ENCODE assay signal across 1 cellular context in the genomic region with DNA sequence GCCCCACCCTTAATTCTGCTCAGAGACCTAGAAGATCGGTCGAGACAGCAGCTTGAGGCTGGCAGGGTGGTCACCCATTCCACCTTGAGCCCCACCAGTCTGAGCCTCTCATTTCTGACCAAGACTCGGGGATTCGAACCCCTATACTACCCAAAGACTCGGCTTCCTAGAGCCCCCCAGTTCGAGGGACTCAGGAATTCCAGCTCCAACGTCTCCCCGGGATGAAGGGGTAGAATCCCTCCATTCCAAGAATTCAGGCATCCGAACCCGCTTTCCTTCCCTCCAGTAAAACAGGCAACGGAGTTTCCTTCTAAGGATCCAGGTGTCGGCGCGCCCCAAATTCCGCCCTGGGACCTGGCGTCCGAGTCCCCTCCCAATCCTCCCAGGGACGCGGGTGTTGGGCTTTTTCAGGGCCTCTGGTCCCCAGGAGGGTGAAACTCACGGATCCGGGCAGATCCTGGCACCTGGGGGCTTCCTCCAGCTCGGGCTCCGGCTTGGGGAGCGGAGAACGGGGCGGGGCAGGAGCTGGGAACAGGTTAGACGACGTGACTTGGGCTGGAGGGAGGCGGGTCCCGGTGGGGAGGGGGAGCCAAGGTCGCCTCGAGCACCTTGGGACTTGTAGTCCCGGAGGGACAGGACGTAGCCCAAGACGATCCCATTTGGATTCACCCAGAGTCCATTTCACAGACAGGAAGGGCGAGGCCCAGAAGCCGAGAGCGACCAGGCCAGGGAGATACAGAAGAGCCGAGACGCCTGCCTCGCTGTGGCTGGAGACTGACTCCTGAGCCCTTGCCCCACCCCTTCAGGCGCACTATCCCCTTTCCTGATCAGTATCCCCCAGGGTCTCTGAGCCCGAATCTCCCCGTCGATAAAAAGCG.
TF ChIP-seq lines count a peak whose summit lies in the region.

A gene with protein sequence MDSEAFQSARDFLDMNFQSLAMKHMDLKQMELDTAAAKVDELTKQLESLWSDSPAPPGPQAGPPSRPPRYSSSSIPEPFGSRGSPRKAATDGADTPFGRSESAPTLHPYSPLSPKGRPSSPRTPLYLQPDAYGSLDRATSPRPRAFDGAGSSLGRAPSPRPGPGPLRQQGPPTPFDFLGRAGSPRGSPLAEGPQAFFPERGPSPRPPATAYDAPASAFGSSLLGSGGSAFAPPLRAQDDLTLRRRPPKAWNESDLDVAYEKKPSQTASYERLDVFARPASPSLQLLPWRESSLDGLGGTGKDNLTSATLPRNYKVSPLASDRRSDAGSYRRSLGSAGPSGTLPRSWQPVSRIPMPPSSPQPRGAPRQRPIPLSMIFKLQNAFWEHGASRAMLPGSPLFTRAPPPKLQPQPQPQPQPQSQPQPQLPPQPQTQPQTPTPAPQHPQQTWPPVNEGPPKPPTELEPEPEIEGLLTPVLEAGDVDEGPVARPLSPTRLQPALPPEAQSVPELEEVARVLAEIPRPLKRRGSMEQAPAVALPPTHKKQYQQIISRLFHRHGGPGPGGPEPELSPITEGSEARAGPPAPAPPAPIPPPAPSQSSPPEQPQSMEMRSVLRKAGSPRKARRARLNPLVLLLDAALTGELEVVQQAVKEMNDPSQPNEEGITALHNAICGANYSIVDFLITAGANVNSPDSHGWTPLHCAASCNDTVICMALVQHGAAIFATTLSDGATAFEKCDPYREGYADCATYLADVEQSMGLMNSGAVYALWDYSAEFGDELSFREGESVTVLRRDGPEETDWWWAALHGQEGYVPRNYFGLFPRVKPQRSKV (minus strand): TSS at position 513 of the 878 bp plus-strand sequence. CDS start 6,751 bp downstream, outside the sequence.

TF ChIP-seq in HepG2, 621 proteins besides CTCF, POLR2A, EP300 and RAD21 (continued from another document):
- TF ChIP-seq CREB1 (IDR thresholded peaks at IDR 0.05): no peak
- TF ChIP-seq CREB1 (CRISPR knock-in tag; IDR thresholded peaks at IDR 0.05): 0 out of 2 replicates have a peak, but pooled peaks have one; percentile 8
- TF ChIP-seq, protein P1, sequence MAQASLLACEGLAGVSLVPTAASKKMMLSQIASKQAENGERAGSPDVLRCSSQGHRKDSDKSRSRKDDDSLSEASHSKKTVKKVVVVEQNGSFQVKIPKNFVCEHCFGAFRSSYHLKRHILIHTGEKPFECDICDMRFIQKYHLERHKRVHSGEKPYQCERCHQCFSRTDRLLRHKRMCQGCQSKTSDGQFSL (CRISPR knock-in tag; IDR thresholded peaks at IDR 0.05): peak; percentile 62; the same call in 1 of the 2 replicates
- no peak for TF ChIP-seq NR2C2 (CRISPR knock-in tag; IDR thresholded peaks at IDR 0.05; ENCODE audit: borderline replicate concordance)
- TF ChIP-seq TGIF2 (CRISPR knock-in tag; IDR thresholded peaks at IDR 0.05): peak; percentile 8; the same call in 1 of the 2 replicates
- peak; percentile 88; the same call in 1 of the 2 replicates for TF ChIP-seq ZNF121 (CRISPR knock-in tag; IDR thresholded peaks at IDR 0.05)
- TF ChIP-seq HCFC1 (IDR thresholded peaks at IDR 0.05; ENCODE audit: low read depth, low read length): peak; percentile 57; the same call in 1 of the 2 replicates
- TF ChIP-seq NRL (CRISPR knock-in tag; IDR thresholded peaks at IDR 0.05; ENCODE audit: borderline replicate concordance): no peak
- peak; percentile 51; the same call in 1 of the 2 replicates for TF ChIP-seq PITX1 (CRISPR knock-in tag; IDR thresholded peaks at IDR 0.05)
- TF ChIP-seq ZBTB21 (CRISPR knock-in tag; IDR thresholded peaks at IDR 0.05): no peak
- TF ChIP-seq, protein P2, sequence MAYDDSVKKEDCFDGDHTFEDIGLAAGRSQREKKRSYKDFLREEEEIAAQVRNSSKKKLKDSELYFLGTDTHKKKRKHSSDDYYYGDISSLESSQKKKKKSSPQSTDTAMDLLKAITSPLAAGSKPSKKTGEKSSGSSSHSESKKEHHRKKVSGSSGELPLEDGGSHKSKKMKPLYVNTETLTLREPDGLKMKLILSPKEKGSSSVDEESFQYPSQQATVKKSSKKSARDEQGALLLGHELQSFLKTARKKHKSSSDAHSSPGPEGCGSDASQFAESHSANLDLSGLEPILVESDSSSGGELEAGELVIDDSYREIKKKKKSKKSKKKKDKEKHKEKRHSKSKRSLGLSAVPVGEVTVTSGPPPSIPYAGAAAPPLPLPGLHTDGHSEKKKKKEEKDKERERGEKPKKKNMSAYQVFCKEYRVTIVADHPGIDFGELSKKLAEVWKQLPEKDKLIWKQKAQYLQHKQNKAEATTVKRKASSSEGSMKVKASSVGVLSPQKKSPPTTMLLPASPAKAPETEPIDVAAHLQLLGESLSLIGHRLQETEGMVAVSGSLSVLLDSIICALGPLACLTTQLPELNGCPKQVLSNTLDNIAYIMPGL (CRISPR knock-in tag; IDR thresholded peaks at IDR 0.05; ENCODE audit: borderline replicate concordance in 1 of 2, low read depth in 1 of 2): peak in 1 of 2 experiments; percentile 77
- TF ChIP-seq, protein P3, sequence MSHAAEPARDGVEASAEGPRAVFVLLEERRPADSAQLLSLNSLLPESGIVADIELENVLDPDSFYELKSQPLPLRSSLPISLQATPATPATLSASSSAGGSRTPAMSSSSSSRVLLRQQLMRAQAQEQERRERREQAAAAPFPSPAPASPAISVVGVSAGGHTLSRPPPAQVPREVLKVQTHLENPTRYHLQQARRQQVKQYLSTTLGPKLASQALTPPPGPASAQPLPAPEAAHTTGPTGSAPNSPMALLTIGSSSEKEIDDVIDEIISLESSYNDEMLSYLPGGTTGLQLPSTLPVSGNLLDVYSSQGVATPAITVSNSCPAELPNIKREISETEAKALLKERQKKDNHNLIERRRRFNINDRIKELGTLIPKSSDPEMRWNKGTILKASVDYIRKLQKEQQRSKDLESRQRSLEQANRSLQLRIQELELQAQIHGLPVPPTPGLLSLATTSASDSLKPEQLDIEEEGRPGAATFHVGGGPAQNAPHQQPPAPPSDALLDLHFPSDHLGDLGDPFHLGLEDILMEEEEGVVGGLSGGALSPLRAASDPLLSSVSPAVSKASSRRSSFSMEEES (CRISPR knock-in tag; IDR thresholded peaks at IDR 0.05): no peak; the same call in 1 of the 2 replicates
- TF ChIP-seq, protein P4, sequence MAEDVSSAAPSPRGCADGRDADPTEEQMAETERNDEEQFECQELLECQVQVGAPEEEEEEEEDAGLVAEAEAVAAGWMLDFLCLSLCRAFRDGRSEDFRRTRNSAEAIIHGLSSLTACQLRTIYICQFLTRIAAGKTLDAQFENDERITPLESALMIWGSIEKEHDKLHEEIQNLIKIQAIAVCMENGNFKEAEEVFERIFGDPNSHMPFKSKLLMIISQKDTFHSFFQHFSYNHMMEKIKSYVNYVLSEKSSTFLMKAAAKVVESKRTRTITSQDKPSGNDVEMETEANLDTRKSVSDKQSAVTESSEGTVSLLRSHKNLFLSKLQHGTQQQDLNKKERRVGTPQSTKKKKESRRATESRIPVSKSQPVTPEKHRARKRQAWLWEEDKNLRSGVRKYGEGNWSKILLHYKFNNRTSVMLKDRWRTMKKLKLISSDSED (CRISPR knock-in tag; IDR thresholded peaks at IDR 0.05): no peak
- no peak for TF ChIP-seq GLI4 (CRISPR knock-in tag; IDR thresholded peaks at IDR 0.05; ENCODE audit: borderline replicate concordance)
- TF ChIP-seq, protein P5, sequence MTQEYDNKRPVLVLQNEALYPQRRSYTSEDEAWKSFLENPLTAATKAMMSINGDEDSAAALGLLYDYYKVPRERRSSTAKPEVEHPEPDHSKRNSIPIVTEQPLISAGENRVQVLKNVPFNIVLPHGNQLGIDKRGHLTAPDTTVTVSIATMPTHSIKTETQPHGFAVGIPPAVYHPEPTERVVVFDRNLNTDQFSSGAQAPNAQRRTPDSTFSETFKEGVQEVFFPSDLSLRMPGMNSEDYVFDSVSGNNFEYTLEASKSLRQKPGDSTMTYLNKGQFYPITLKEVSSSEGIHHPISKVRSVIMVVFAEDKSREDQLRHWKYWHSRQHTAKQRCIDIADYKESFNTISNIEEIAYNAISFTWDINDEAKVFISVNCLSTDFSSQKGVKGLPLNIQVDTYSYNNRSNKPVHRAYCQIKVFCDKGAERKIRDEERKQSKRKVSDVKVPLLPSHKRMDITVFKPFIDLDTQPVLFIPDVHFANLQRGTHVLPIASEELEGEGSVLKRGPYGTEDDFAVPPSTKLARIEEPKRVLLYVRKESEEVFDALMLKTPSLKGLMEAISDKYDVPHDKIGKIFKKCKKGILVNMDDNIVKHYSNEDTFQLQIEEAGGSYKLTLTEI (CRISPR knock-in tag; conservative IDR thresholded peaks at IDR 0.05): no peak
- TF ChIP-seq SMAD1 (CRISPR knock-in tag; IDR thresholded peaks at IDR 0.05; ENCODE audit: borderline replicate concordance, low read depth): peak; percentile 30; the same call in 1 of the 2 replicates
- no peak for TF ChIP-seq ZBTB7B (CRISPR knock-in tag; IDR thresholded peaks at IDR 0.05)
- TF ChIP-seq, protein P6, sequence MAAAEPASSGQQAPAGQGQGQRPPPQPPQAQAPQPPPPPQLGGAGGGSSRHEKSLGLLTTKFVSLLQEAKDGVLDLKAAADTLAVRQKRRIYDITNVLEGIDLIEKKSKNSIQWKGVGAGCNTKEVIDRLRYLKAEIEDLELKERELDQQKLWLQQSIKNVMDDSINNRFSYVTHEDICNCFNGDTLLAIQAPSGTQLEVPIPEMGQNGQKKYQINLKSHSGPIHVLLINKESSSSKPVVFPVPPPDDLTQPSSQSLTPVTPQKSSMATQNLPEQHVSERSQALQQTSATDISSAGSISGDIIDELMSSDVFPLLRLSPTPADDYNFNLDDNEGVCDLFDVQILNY (CRISPR knock-in tag; conservative IDR thresholded peaks at IDR 0.05): no peak
- TF ChIP-seq SETDB1 (CRISPR knock-in tag; IDR thresholded peaks at IDR 0.05; ENCODE audit: borderline replicate concordance): no peak
- no peak; the same call in 1 of the 2 replicates for TF ChIP-seq ZFP36L1 (CRISPR knock-in tag; IDR thresholded peaks at IDR 0.05)
- TF ChIP-seq NFATC3 (CRISPR knock-in tag; IDR thresholded peaks at IDR 0.05): no peak
- TF ChIP-seq, protein P7, sequence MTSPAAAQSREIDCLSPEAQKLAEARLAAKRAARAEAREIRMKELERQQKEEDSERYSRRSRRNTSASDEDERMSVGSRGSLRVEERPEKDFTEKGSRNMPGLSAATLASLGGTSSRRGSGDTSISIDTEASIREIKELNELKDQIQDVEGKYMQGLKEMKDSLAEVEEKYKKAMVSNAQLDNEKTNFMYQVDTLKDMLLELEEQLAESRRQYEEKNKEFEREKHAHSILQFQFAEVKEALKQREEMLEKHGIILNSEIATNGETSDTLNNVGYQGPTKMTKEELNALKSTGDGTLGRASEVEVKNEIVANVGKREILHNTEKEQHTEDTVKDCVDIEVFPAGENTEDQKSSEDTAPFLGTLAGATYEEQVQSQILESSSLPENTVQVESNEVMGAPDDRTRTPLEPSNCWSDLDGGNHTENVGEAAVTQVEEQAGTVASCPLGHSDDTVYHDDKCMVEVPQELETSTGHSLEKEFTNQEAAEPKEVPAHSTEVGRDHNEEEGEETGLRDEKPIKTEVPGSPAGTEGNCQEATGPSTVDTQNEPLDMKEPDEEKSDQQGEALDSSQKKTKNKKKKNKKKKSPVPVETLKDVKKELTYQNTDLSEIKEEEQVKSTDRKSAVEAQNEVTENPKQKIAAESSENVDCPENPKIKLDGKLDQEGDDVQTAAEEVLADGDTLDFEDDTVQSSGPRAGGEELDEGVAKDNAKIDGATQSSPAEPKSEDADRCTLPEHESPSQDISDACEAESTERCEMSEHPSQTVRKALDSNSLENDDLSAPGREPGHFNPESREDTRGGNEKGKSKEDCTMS (CRISPR knock-in tag; conservative IDR thresholded peaks at IDR 0.05): no peak
- 0 out of 2 replicates have a peak, but pooled peaks have one; percentile 27 for TF ChIP-seq BHLHE40 (IDR thresholded peaks at IDR 0.05; ENCODE audit: low read length)
- TF ChIP-seq, protein P8, sequence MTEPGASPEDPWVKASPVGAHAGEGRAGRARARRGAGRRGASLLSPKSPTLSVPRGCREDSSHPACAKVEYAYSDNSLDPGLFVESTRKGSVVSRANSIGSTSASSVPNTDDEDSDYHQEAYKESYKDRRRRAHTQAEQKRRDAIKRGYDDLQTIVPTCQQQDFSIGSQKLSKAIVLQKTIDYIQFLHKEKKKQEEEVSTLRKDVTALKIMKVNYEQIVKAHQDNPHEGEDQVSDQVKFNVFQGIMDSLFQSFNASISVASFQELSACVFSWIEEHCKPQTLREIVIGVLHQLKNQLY (CRISPR knock-in tag; IDR thresholded peaks at IDR 0.05): no peak
- TF ChIP-seq, protein P9, sequence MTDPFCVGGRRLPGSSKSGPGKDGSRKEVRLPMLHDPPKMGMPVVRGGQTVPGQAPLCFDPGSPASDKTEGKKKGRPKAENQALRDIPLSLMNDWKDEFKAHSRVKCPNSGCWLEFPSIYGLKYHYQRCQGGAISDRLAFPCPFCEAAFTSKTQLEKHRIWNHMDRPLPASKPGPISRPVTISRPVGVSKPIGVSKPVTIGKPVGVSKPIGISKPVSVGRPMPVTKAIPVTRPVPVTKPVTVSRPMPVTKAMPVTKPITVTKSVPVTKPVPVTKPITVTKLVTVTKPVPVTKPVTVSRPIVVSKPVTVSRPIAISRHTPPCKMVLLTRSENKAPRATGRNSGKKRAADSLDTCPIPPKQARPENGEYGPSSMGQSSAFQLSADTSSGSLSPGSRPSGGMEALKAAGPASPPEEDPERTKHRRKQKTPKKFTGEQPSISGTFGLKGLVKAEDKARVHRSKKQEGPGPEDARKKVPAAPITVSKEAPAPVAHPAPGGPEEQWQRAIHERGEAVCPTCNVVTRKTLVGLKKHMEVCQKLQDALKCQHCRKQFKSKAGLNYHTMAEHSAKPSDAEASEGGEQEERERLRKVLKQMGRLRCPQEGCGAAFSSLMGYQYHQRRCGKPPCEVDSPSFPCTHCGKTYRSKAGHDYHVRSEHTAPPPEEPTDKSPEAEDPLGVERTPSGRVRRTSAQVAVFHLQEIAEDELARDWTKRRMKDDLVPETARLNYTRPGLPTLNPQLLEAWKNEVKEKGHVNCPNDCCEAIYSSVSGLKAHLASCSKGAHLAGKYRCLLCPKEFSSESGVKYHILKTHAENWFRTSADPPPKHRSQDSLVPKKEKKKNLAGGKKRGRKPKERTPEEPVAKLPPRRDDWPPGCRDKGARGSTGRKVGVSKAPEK (CRISPR knock-in tag; IDR thresholded peaks at IDR 0.05; ENCODE audit: borderline replicate concordance): no peak
- no peak for TF ChIP-seq KLF6 (CRISPR knock-in tag; IDR thresholded peaks at IDR 0.05)
- TF ChIP-seq SIN3B (IDR thresholded peaks at IDR 0.05; ENCODE audit: low read length): no peak
- TF ChIP-seq ZNF766 (CRISPR knock-in tag; IDR thresholded peaks at IDR 0.05; ENCODE audit: borderline replicate concordance): no peak
- no peak for TF ChIP-seq HNF4A (CRISPR knock-in tag; IDR thresholded peaks at IDR 0.05)
- no peak for TF ChIP-seq ZNF335 (CRISPR knock-in tag; IDR thresholded peaks at IDR 0.05)
TF ChIP-seq in HepG2: peak in this region for 98.
